In genomic region chr4:157075401-157075800, GRCh38 we compare ENCODE assay signal across 9 cellular contexts. TPM values are rescaled to one million over a fixed set of nuclear protein-coding genes. Genes with fewer than 3 reads are reported as not detected.
A peak's percentile ranks its signal among the peaks of the same experiment; 100 is the strongest.
DNase-seq lines count a peak whose midpoint lies in the region; ATAC-seq and TF ChIP-seq lines count a peak whose summit lies in the region.
"Had no signal": no experiment of that assay in that cellular context is flagged by ENCODE, and none has a peak within 500 bp of the region (broad histone marks: within the 10 kb centered on the region; RNA-seq: fewer than 3 reads in every experiment).

No MANE protein-coding gene starts in this region.

- no peaks in the 10 kb centered on the region for H3K9me3 ChIP-seq in HUES6 (ENCODE audit: control insufficient read depth, insufficient read depth, low read depth, low read length)
- H3K9me3 ChIP-seq in smooth muscle cell (replicated peaks; ENCODE audit: low read depth), result no peaks in the 10 kb centered on the region

- H2AFZ ChIP-seq in smooth muscle cell (ENCODE audit: low read depth), result peak overlapping the region; percentile 83

- no peaks in the 10 kb centered on the region for H3F3A ChIP-seq in smooth muscle cell (ENCODE audit: low read depth)

- H3K27me3 ChIP-seq in HUES6 (ENCODE audit: control insufficient read depth, insufficient read depth, low read length), result peaks cover 41% of the 10 kb centered on the region
- peaks cover 24% of the 10 kb centered on the region for H3K27me3 ChIP-seq in smooth muscle cell (ENCODE audit: low read depth)

- H3K36me3 ChIP-seq in HUES6 (ENCODE audit: control insufficient read depth, insufficient read depth, low read length), result no peaks in the 10 kb centered on the region
- no peaks in the 10 kb centered on the region for H3K36me3 ChIP-seq in smooth muscle cell (ENCODE audit: low read depth)

- H4K20me1 ChIP-seq in smooth muscle cell (ENCODE audit: low read depth), result no peaks in the 10 kb centered on the region

- H3K27ac ChIP-seq in HUES6 (ENCODE audit: low read depth, low read length) (no peak overlapping the region), caudate nucleus (ENCODE audit: low read depth, low read length) (peak overlapping the region; percentile 39), smooth muscle cell (ENCODE audit: low read depth) (no peak overlapping the region)

- no peak for ATAC-seq in GM21367 (IDR thresholded peaks at IDR 0.05; ENCODE audit: unreplicated experiment)

- no peak for DNase-seq in caudate nucleus (lab: John Stamatoyannopoulos, UW)
- DNase-seq in left kidney (ENCODE audit: low read depth, low spot score), result peak; percentile 2
- no peak for DNase-seq in smooth muscle cell (lab: John Stamatoyannopoulos, UW; ENCODE audit: unreplicated experiment)
- DNase-seq in activated CD4-positive, alpha-beta T cell treated with anti-CD3 and anti-CD28 coated beads, Interleukin-2, amount 10 ng/mL, durations not matched to agents 24 days and 14 days, result no peak
- DNase-seq in GM03348 (ENCODE audit: low spot score), result no peak
- DNase-seq in GM13976 (ENCODE audit: low spot score), result no peak
- DNase-seq: DMS153 had no signal

- intact Hi-C loops in activated CD4-positive, alpha-beta T cell treated with anti-CD3 and anti-CD28 coated beads, Interleukin-2, amount 10 ng/mL, durations not matched to agents 24 days and 14 days (cut with micrococcal nuclease), result no loop called here

- H3K4me2 ChIP-seq in smooth muscle cell, result peak overlapping the region; percentile 92

- H3K27me3 Mint-ChIP-seq in activated CD4-positive, alpha-beta T cell treated with anti-CD3 and anti-CD28 coated beads, Interleukin-2, amount 10 ng/mL, durations not matched to agents 24 days and 14 days, result peaks cover 22% of the 10 kb centered on the region

- H3K9me3 Mint-ChIP-seq in activated CD4-positive, alpha-beta T cell treated with anti-CD3 and anti-CD28 coated beads, Interleukin-2, amount 10 ng/mL, durations not matched to agents 24 days and 14 days, result no peaks in the 10 kb centered on the region

- no peak overlapping the region for H3K27ac Mint-ChIP-seq in activated CD4-positive, alpha-beta T cell treated with anti-CD3 and anti-CD28 coated beads, Interleukin-2, amount 10 ng/mL, durations not matched to agents 24 days and 14 days

- H3K36me3 Mint-ChIP-seq in activated CD4-positive, alpha-beta T cell treated with anti-CD3 and anti-CD28 coated beads, Interleukin-2, amount 10 ng/mL, durations not matched to agents 24 days and 14 days (ENCODE audit: low read depth), result no peaks in the 10 kb centered on the region

- H3K4me3 ChIP-seq in HUES6 (ENCODE audit: low read depth, low read length) (peak overlapping the region; percentile 75), smooth muscle cell (peak overlapping the region; percentile 76)

- H3K79me2 ChIP-seq in smooth muscle cell (ENCODE audit: low read depth), result no peaks in the 10 kb centered on the region

- WGBS in smooth muscle cell (ENCODE audit: low lambda C conversion rate), result 79% methylated on average over 2 of the region's 2 CpGs

- H3K4me1 ChIP-seq in HUES6 (ENCODE audit: control insufficient read depth, insufficient read depth, low read length), result peaks cover 6% of the 10 kb centered on the region; the same call in 1 of the 2 replicates
- no peaks in the 10 kb centered on the region for H3K4me1 ChIP-seq in smooth muscle cell (ENCODE audit: low read depth)

- TF ChIP-seq CTCF in smooth muscle cell (IDR thresholded peaks at IDR 0.05; ENCODE audit: borderline replicate concordance, insufficient read depth, poor library complexity, severe bottlenecking) (no peak), GM13976 (IDR thresholded peaks at IDR 0.05; ENCODE audit: borderline replicate concordance, control extremely low read depth, extremely low read depth, insufficient read depth, missing control alignments) (no peak)

- H3K4me1 Mint-ChIP-seq in activated CD4-positive, alpha-beta T cell treated with anti-CD3 and anti-CD28 coated beads, Interleukin-2, amount 10 ng/mL, durations not matched to agents 24 days and 14 days, result no peaks in the 10 kb centered on the region

- in situ Hi-C loops in GM13976 (cut with MboI; ENCODE audit: low sequenced_read_pairs, unreplicated experiment), result no loop called here

- H3K9ac ChIP-seq in HUES6 (ENCODE audit: low read length) (no peak overlapping the region), smooth muscle cell (ENCODE audit: low read depth) (no peak overlapping the region)

- H3K4me3 Mint-ChIP-seq in activated CD4-positive, alpha-beta T cell treated with anti-CD3 and anti-CD28 coated beads, Interleukin-2, amount 10 ng/mL, durations not matched to agents 24 days and 14 days, result no peak overlapping the region

RNA-seq across cellular contexts. Expression of gene GLRB, which starts 0.5 kb away (rescaled TPM):
- 4.8 and 14.2 TPM in 2 replicates for total RNA-seq in smooth muscle cell
- 4.0 and 4.8 TPM in 2 replicates for polyA plus RNA-seq in smooth muscle cell
- not detected in 2 replicates for total RNA-seq in activated CD4-positive, alpha-beta T cell treated with anti-CD3 and anti-CD28 coated beads, Interleukin-2, amount 10 ng/mL, durations not matched to agents 24 days and 14 days
